8 cellular contexts compared by ENCODE assay signal in genomic region chr2:157628532-157629415, GRCh38. TPM values are rescaled to one million over a fixed set of nuclear protein-coding genes. Genes with fewer than 3 reads are reported as not detected.
DNase-seq lines count a peak whose midpoint lies in the region; ATAC-seq, FAIRE-seq and TF ChIP-seq lines count a peak whose summit lies in the region.

TSS of gene ACVR1C (minus strand) at chr2:157628864. CDS start at chr2:157628644, 220 bp downstream.

- H3K4me3 Mint-ChIP-seq in neural progenitor cell, result peak within 1 kb of the TSS; percentile 93

- no peaks in the 10 kb centered on the region for H3K9me3 Mint-ChIP-seq in neural progenitor cell

- H3K4me1 ChIP-seq in neural progenitor cell (peaks cover 3% of the 10 kb centered on the region), subcutaneous abdominal adipose tissue (ENCODE audit: control insufficient read depth in 5 of 5, insufficient read depth in 5 of 5, low read length in 5 of 5) (peaks cover 0 to 35% (median 15%) of the 10 kb centered on the region in 5 donors)

- peak within 1 kb of the TSS; percentile 95 for H2AFZ ChIP-seq in neural progenitor cell (replicated peaks)

- H3K36me3 ChIP-seq in neural progenitor cell, result no peaks in the 10 kb centered on the region
- no peaks in the 10 kb centered on the region for H3K36me3 ChIP-seq in subcutaneous abdominal adipose tissue (ENCODE audit: control insufficient read depth in 5 of 5, insufficient read depth in 5 of 5, low read length in 5 of 5)

- DNase-seq in D721Med (ENCODE audit: insufficient read length, low spot score) (peak; percentile 59), HUDEP-2 (lab: John Stamatoyannopoulos, UW; ENCODE audit: unreplicated experiment in 76 of 76) (peak in 40 of 76 experiments; percentile 0 to 47 (median 12)), RPMI7951 (ENCODE audit: low read depth) (peak; percentile 60), foreskin melanocyte (peak; percentile 72), neural progenitor cell (ENCODE audit: low spot score) (peak; percentile 90)
- peak; percentile 13 to 70 (median 42) for DNase-seq in activated naive CD4-positive, alpha-beta T cell (lab: John Stamatoyannopoulos, UW)

- H3K36me3 Mint-ChIP-seq in neural progenitor cell, result no peaks in the 10 kb centered on the region

- H3K9ac ChIP-seq in neural progenitor cell, result no peak within 1 kb of the TSS
- H3K9ac ChIP-seq in subcutaneous abdominal adipose tissue (ENCODE audit: low read length in 5 of 5), result peak within 1 kb of the TSS in 4 of 5 donors; percentile 56 to 80 (median 72)

- peaks cover 6% of the 10 kb centered on the region for H3F3A ChIP-seq in neural progenitor cell (ENCODE audit: low read depth)

- no peak for FAIRE-seq in D721Med (lab: Jason Lieb, UNC)

- peak; percentile 88 for ATAC-seq in GM21390 (IDR thresholded peaks at IDR 0.05; ENCODE audit: unreplicated experiment)

- no peak within 1 kb of the TSS for H3K27ac ChIP-seq in neural progenitor cell
- H3K27ac ChIP-seq in subcutaneous abdominal adipose tissue (ENCODE audit: low read depth, low read length), result peak within 1 kb of the TSS; percentile 67

- H4K20me1 ChIP-seq in neural progenitor cell (ENCODE audit: low read depth), result no peaks in the 10 kb centered on the region

- H3K9me3 ChIP-seq in neural progenitor cell (ENCODE audit: low read depth) (no peaks in the 10 kb centered on the region), subcutaneous abdominal adipose tissue (ENCODE audit: control insufficient read depth in 5 of 5, low read length in 5 of 5) (no peaks in the 10 kb centered on the region)

- peak within 1 kb of the TSS; percentile 60 for H3K27ac Mint-ChIP-seq in neural progenitor cell

- peaks cover 21% of the 10 kb centered on the region for H3K27me3 Mint-ChIP-seq in neural progenitor cell (ENCODE audit: insufficient read depth, low read depth)

- H3K4me2 ChIP-seq in neural progenitor cell, result peak within 1 kb of the TSS; percentile 99

- TF ChIP-seq CTCF in D721Med (IDR thresholded peaks at IDR 0.05; ENCODE audit: insufficient read depth, missing control alignments) (peak; percentile 44), neural progenitor cell (IDR thresholded peaks at IDR 0.05) (peak; percentile 81)

- H3K27me3 ChIP-seq in neural progenitor cell (peaks cover 52% of the 10 kb centered on the region), subcutaneous abdominal adipose tissue (ENCODE audit: control insufficient read depth in 5 of 5, insufficient read depth in 4 of 5, low read length in 5 of 5) (peaks cover 0 to 3% (median 0%) of the 10 kb centered on the region in 5 donors)

- H3K4me3 ChIP-seq in neural progenitor cell (peak within 1 kb of the TSS; percentile 70), subcutaneous abdominal adipose tissue (ENCODE audit: low read depth in 1 of 5, low read length in 5 of 5) (peak within 1 kb of the TSS; percentile 64 to 85 (median 77))

- H3K79me2 ChIP-seq in neural progenitor cell (ENCODE audit: low read depth), result no peaks in the 10 kb centered on the region

- peaks cover 8% of the 10 kb centered on the region for H3K4me1 Mint-ChIP-seq in neural progenitor cell

RNA-seq across cellular contexts. Expression of gene ACVR1C, which starts in this region (rescaled TPM):
- total RNA-seq in RPMI7951 (2014; rRNA removed; shearing (Covaris generic)), result 0.10 and 0.12 TPM in 2 replicates
- 0.93 and 3.0 TPM in 2 replicates for total RNA-seq in neural progenitor cell (ENCODE audit: low replicate concordance)

Comparison
In these comparisons a context has a peak if more than half of its experiments do, and no peak if none do; other contexts are left out.
1. Peak in DNase-seq in RPMI7951; RNA of the gene not detected or under 1 TPM.
2. DNase-seq: peak in every context shown above with its lines; median percentile 90 in neural progenitor cell; 72 in foreskin melanocyte; 60 in RPMI7951; 59 in D721Med; 42 in activated naive CD4-positive, alpha-beta T cell; 12 in HUDEP-2.